Comparison of ENCODE assay signal across 14 cellular contexts in the genomic region with DNA sequence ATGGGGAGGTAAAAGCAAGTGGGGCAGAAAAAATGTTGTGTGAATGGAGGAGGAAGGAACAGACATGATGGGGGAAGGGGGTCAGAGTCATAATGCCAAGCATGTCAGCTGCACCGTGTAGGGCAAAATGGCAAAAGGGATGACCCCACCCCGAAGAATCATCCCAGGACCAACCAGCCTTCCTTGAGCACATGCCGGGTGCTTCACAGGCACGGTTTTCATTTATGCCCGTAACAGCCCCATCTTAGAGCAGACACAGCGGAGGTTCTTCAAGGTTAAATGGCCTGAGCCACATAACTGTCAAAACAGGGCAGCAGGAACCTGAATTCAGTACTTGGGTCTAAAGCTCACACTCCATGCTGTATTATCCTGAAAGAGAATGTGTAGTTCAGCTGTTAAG.
A peak's percentile ranks its signal among the peaks of the same experiment; 100 is the strongest.
DNase-seq lines count a peak whose midpoint lies in the region; ATAC-seq lines count a peak whose summit lies in the region.
"Had no signal": no experiment of that assay in that cellular context is flagged by ENCODE, and none has a peak within 500 bp of the region (broad histone marks: within the 10 kb centered on the region; RNA-seq: fewer than 3 reads in every experiment).

No MANE protein-coding gene starts in this region.

- no peak for DNase-seq in activated naive CD8-positive, alpha-beta T cell treated with anti-CD3 and anti-CD28 coated beads, Interleukin-2, amount 50 U/mL, for 24 hours
- DNase-seq in islet precursor cell (peak; percentile 21), germinal center (ENCODE audit: low spot score) (no peak), SKM-1 treated with dmso at 0.1 percent for 144 hours (lab: John Stamatoyannopoulos, UW; ENCODE audit: unreplicated experiment) (no peak)
- DNase-seq: AML-193; Caco-2; CD4-positive, alpha-beta T cell; H9 had no signal

- no peaks in the 10 kb centered on the region for H3K9me3 ChIP-seq in thymus (ENCODE audit: control insufficient read depth)
- H3K9me3 ChIP-seq: A549, Caco-2 had no signal

- H3K27ac Mint-ChIP-seq in activated naive CD8-positive, alpha-beta T cell, result peak overlapping the region; percentile 41
- H3K27ac Mint-ChIP-seq in activated naive CD8-positive, alpha-beta T cell treated with anti-CD3 and anti-CD28 coated beads, Interleukin-2, amount 50 U/mL, for 24 hours, result no peak overlapping the region
- H3K27ac Mint-ChIP-seq: CD4-positive, alpha-beta T cell; H9 had no signal

- H3K27me3 ChIP-seq in thymus (ENCODE audit: control insufficient read depth, insufficient read depth), result no peaks in the 10 kb centered on the region

- H3K27ac ChIP-seq in thymus (ENCODE audit: low read depth), result peak overlapping the region; percentile 3
- H3K27ac ChIP-seq: 22Rv1, A549, C4-2B had no signal

- no peak for ATAC-seq in activated naive CD8-positive, alpha-beta T cell treated with anti-CD3 and anti-CD28 coated beads, Interleukin-2, amount 50 U/mL, for 24 hours
- ATAC-seq in GM18498 (IDR thresholded peaks at IDR 0.05; ENCODE audit: unreplicated experiment), result no peak
- ATAC-seq: A549 had no signal

- peaks cover 13% of the 10 kb centered on the region for H3K36me3 ChIP-seq in thymus (ENCODE audit: control insufficient read depth, insufficient read depth)

- H3K4me3 ChIP-seq in thymus (ENCODE audit: low read length), result no peak overlapping the region
- H3K4me3 ChIP-seq: A549 had no signal

- no peaks in the 10 kb centered on the region for H3K27me3 Mint-ChIP-seq in activated naive CD8-positive, alpha-beta T cell
- H3K27me3 Mint-ChIP-seq in activated naive CD8-positive, alpha-beta T cell treated with anti-CD3 and anti-CD28 coated beads, Interleukin-2, amount 50 U/mL, for 24 hours, result no peaks in the 10 kb centered on the region
- H3K27me3 Mint-ChIP-seq: CD4-positive, alpha-beta T cell had no signal

- 88% methylated on average over 6 of the region's 6 CpGs for WGBS in thymus

- H3K4me1 ChIP-seq in thymus (ENCODE audit: control insufficient read depth, insufficient read depth, low read length), result peaks cover 8% of the 10 kb centered on the region
- H3K4me1 ChIP-seq: A549, Caco-2 had no signal

- H3K4me3 Mint-ChIP-seq in activated naive CD8-positive, alpha-beta T cell, result no peak overlapping the region
- no peak overlapping the region for H3K4me3 Mint-ChIP-seq in activated naive CD8-positive, alpha-beta T cell treated with anti-CD3 and anti-CD28 coated beads, Interleukin-2, amount 50 U/mL, for 24 hours
- H3K4me3 Mint-ChIP-seq: CD4-positive, alpha-beta T cell; H9 had no signal

- no peaks in the 10 kb centered on the region for H3K9me3 Mint-ChIP-seq in activated naive CD8-positive, alpha-beta T cell (ENCODE audit: low read depth)
- no peaks in the 10 kb centered on the region for H3K9me3 Mint-ChIP-seq in activated naive CD8-positive, alpha-beta T cell treated with anti-CD3 and anti-CD28 coated beads, Interleukin-2, amount 50 U/mL, for 24 hours
- H3K9me3 Mint-ChIP-seq: CD4-positive, alpha-beta T cell; H9 had no signal

- H3K36me3 Mint-ChIP-seq in activated naive CD8-positive, alpha-beta T cell, result peaks cover 19% of the 10 kb centered on the region
- H3K36me3 Mint-ChIP-seq in activated naive CD8-positive, alpha-beta T cell treated with anti-CD3 and anti-CD28 coated beads, Interleukin-2, amount 50 U/mL, for 24 hours (ENCODE audit: low read depth), result peaks cover 12% of the 10 kb centered on the region

- peaks cover 20% of the 10 kb centered on the region for H3K4me1 Mint-ChIP-seq in activated naive CD8-positive, alpha-beta T cell (ENCODE audit: low read depth)
- H3K4me1 Mint-ChIP-seq in activated naive CD8-positive, alpha-beta T cell treated with anti-CD3 and anti-CD28 coated beads, Interleukin-2, amount 50 U/mL, for 24 hours, result peaks cover 12% of the 10 kb centered on the region
